32 cellular contexts compared by ENCODE assay signal in the genomic region with DNA sequence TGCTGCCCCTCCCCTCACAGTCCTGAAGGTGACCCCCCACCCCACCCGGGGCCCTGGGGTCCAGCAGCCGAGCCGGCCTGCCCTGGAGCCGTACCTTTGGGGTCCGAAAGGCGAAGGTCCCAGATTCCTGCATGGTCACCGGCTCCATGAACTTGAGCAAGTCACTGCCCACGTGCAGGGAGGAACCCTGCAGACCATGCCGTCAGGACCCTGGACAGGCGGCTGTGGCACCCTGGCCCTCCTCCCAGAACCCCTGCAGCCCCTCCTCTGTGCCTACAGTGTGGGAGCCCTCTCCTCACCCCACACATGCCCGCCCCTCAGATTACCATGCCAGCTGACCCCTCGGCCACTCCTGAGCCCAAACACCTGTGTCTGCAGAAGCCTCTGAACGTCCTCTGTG.
"Had no signal": no experiment of that assay in that cellular context is flagged by ENCODE, and none has a peak within 500 bp of the region (broad histone marks: within the 10 kb centered on the region; RNA-seq: fewer than 3 reads in every experiment).

No MANE protein-coding gene starts in this region.

- H3K4me2 ChIP-seq: smooth muscle cell had no signal

- H3K27me3 Mint-ChIP-seq: activated CD4-positive, alpha-beta T cell treated with anti-CD3 and anti-CD28 coated beads, Interleukin-2, amount 10 ng/mL, durations not matched to agents 7 days and 5 days; activated CD8-positive, alpha-beta T cell treated with anti-CD3 and anti-CD28 coated beads for 36 hours; activated naive CD4-positive, alpha-beta T cell treated with anti-CD3 and anti-CD28 coated beads, Interleukin-2, amount 50 U/mL, for 24 hours; activated naive CD8-positive, alpha-beta T cell treated with anti-CD3 and anti-CD28 coated beads, Interleukin-2, amount 50 U/mL, for 24 hours; activated T-helper 17 cell treated with anti-CD3 and anti-CD28 coated beads, Interleukin-2, amount 50 U/mL, for 72 hours; central memory CD8-positive, alpha-beta T cell; natural killer cell treated with Interleukin-12 subunit alpha and Interleukin-12 subunit beta and Interleukin-15 and Interleukin-18, amount 100 ng/mL, for 72 hours; stimulated activated naive CD8-positive, alpha-beta T cell treated with anti-CD3 and anti-CD28 coated beads, Interleukin-15, amount 100 ng/mL, for 72 hours had no signal

- H3K36me3 Mint-ChIP-seq: activated naive CD4-positive, alpha-beta T cell treated with anti-CD3 and anti-CD28 coated beads, Interleukin-2, amount 50 U/mL, for 24 hours; natural killer cell treated with Interleukin-12 subunit alpha and Interleukin-12 subunit beta and Interleukin-15 and Interleukin-18, amount 100 ng/mL, for 72 hours had no signal

- H3K27me3 ChIP-seq: left lung, right atrium auricular region, tibial nerve had no signal

- H3K4me3 ChIP-seq: left lung, lower lobe of right lung, right atrium auricular region, smooth muscle cell, tibial nerve had no signal

- H3K4me1 Mint-ChIP-seq: activated CD4-positive, alpha-beta T cell treated with anti-CD3 and anti-CD28 coated beads, Interleukin-2, amount 10 ng/mL, durations not matched to agents 7 days and 5 days; activated naive CD4-positive, alpha-beta T cell treated with anti-CD3 and anti-CD28 coated beads, Interleukin-2, amount 50 U/mL, for 24 hours; activated naive CD8-positive, alpha-beta T cell treated with anti-CD3 and anti-CD28 coated beads, Interleukin-2, amount 50 U/mL, for 24 hours; activated T-helper 17 cell treated with anti-CD3 and anti-CD28 coated beads, Interleukin-2, amount 50 U/mL, for 72 hours; central memory CD8-positive, alpha-beta T cell; stimulated activated memory B cell treated with anti-CD40 and anti-IgM and Interleukin-4, amounts not matched to agents 10 μg/mL and 1 μg/mL and 100 μg/mL, for 72 hours; stimulated activated naive CD8-positive, alpha-beta T cell treated with anti-CD3 and anti-CD28 coated beads, Interleukin-15, amount 100 ng/mL, for 72 hours had no signal

- FAIRE-seq: bronchial epithelial cell, colon, endometrium, frontal cortex, urothelium cell line had no signal

- H3K4me1 ChIP-seq: left lung had no signal

- ATAC-seq: activated CD8-positive, alpha-beta T cell treated with anti-CD3 and anti-CD28 coated beads for 36 hours; activated naive CD8-positive, alpha-beta T cell treated with anti-CD3 and anti-CD28 coated beads, Interleukin-2, amount 50 U/mL, for 24 hours; activated T-cell treated with anti-CD3 and anti-CD28 coated beads, Interleukin-2, amount 50 U/mL, for 4 hours; activated T-helper 17 cell treated with anti-CD3 and anti-CD28 coated beads, Interleukin-2, amount 50 U/mL, for 72 hours; left lung; lower lobe of right lung; natural killer cell treated with Interleukin-12 subunit alpha and Interleukin-12 subunit beta and Interleukin-15 and Interleukin-18, amount 100 ng/mL, for 72 hours; stimulated activated memory B cell treated with anti-CD40 and anti-IgM and Interleukin-4, amounts not matched to agents 10 μg/mL and 1 μg/mL and 100 μg/mL, for 72 hours; stimulated activated naive CD8-positive, alpha-beta T cell treated with anti-CD3 and anti-CD28 coated beads, Interleukin-15, amount 100 ng/mL, for 72 hours had no signal

- H3K27ac Mint-ChIP-seq: activated CD4-positive, alpha-beta T cell treated with anti-CD3 and anti-CD28 coated beads, Interleukin-2, amount 10 ng/mL, durations not matched to agents 7 days and 5 days; activated CD8-positive, alpha-beta T cell treated with anti-CD3 and anti-CD28 coated beads for 36 hours; activated naive CD4-positive, alpha-beta T cell treated with anti-CD3 and anti-CD28 coated beads, Interleukin-2, amount 50 U/mL, for 24 hours; activated naive CD8-positive, alpha-beta T cell treated with anti-CD3 and anti-CD28 coated beads, Interleukin-2, amount 50 U/mL, for 24 hours; activated T-helper 17 cell treated with anti-CD3 and anti-CD28 coated beads, Interleukin-2, amount 50 U/mL, for 72 hours; natural killer cell treated with Interleukin-12 subunit alpha and Interleukin-12 subunit beta and Interleukin-15 and Interleukin-18, amount 100 ng/mL, for 72 hours; stimulated activated memory B cell treated with anti-CD40 and anti-IgM and Interleukin-4, amounts not matched to agents 10 μg/mL and 1 μg/mL and 100 μg/mL, for 72 hours; T-helper 1 cell treated with Interleukin-12 subunit alpha and Interleukin-12 subunit beta and Interleukin-4 antibody, amounts not matched to agents 30 μg/mL and 1 μg/mL, for 36 hours had no signal

- H3K4me3 Mint-ChIP-seq: activated CD4-positive, alpha-beta T cell treated with anti-CD3 and anti-CD28 coated beads, Interleukin-2, amount 10 ng/mL, durations not matched to agents 7 days and 5 days; activated CD8-positive, alpha-beta T cell treated with anti-CD3 and anti-CD28 coated beads for 36 hours; activated naive CD4-positive, alpha-beta T cell treated with anti-CD3 and anti-CD28 coated beads, Interleukin-2, amount 50 U/mL, for 24 hours; activated naive CD8-positive, alpha-beta T cell treated with anti-CD3 and anti-CD28 coated beads, Interleukin-2, amount 50 U/mL, for 24 hours; activated T-cell treated with anti-CD3 and anti-CD28 coated beads, Interleukin-2, amount 50 U/mL, for 4 hours; activated T-helper 17 cell treated with anti-CD3 and anti-CD28 coated beads, Interleukin-2, amount 50 U/mL, for 72 hours; central memory CD8-positive, alpha-beta T cell; natural killer cell treated with Interleukin-12 subunit alpha and Interleukin-12 subunit beta and Interleukin-15 and Interleukin-18, amount 100 ng/mL, for 72 hours; stimulated activated memory B cell treated with anti-CD40 and anti-IgM and Interleukin-4, amounts not matched to agents 10 μg/mL and 1 μg/mL and 100 μg/mL, for 72 hours; stimulated activated naive CD8-positive, alpha-beta T cell treated with anti-CD3 and anti-CD28 coated beads, Interleukin-15, amount 100 ng/mL, for 72 hours; T-helper 1 cell treated with Interleukin-12 subunit alpha and Interleukin-12 subunit beta and Interleukin-4 antibody, amounts not matched to agents 30 μg/mL and 1 μg/mL, for 36 hours had no signal

- DNase-seq: activated CD4-positive, alpha-beta T cell treated with anti-CD3 and anti-CD28 coated beads, Interleukin-2, amount 10 ng/mL, durations not matched to agents 7 days and 5 days; activated CD4-positive, CD25-positive, alpha-beta regulatory T cell treated with anti-CD3 and anti-CD28 coated beads, Interleukin-2, amount 50 U/mL, for 72 hours; activated CD8-positive, alpha-beta T cell treated with anti-CD3 and anti-CD28 coated beads for 36 hours; activated gamma-delta T cell treated with Interleukin-2 at 50 U/mL for 16 hours; activated naive CD8-positive, alpha-beta T cell treated with anti-CD3 and anti-CD28 coated beads, Interleukin-2, amount 50 U/mL, for 24 hours; activated T-cell treated with anti-CD3 and anti-CD28 coated beads, Interleukin-2, amount 50 U/mL, for 4 hours; amygdala; dermis blood vessel endothelial cell; effector CD4-positive, alpha-beta T cell; kidney glomerular epithelial cell; left lung; lower lobe of right lung; mesenchymal stem cell; stimulated activated CD4-positive, alpha-beta T cell treated with anti-CD3 and anti-CD28 coated beads, Interleukin-1b, Interleukin-23, amount 100 ng/mL, for 48 hours; stimulated activated CD4-positive, alpha-beta T cell treated with anti-CD3 and anti-CD28 coated beads, Interleukin-4, amount 100 ng/mL, for 4 hours; stimulated activated CD8-positive, alpha-beta memory T cell treated with anti-CD3 and anti-CD28 coated beads, Interleukin-4, amount 100 ng/mL, for 48 hours; stimulated activated naive CD8-positive, alpha-beta T cell treated with anti-CD3 and anti-CD28 coated beads, Interleukin-15, amount 100 ng/mL, for 72 hours had no signal

- H3K27ac ChIP-seq: epithelial cell of prostate, left lung, lower lobe of right lung, right atrium auricular region, tibial nerve had no signal

- H3K9me3 Mint-ChIP-seq: activated CD4-positive, alpha-beta T cell treated with anti-CD3 and anti-CD28 coated beads, Interleukin-2, amount 10 ng/mL, durations not matched to agents 7 days and 5 days; activated CD8-positive, alpha-beta T cell treated with anti-CD3 and anti-CD28 coated beads for 36 hours; activated naive CD4-positive, alpha-beta T cell treated with anti-CD3 and anti-CD28 coated beads, Interleukin-2, amount 50 U/mL, for 24 hours; activated naive CD8-positive, alpha-beta T cell treated with anti-CD3 and anti-CD28 coated beads, Interleukin-2, amount 50 U/mL, for 24 hours; activated T-cell treated with anti-CD3 and anti-CD28 coated beads, Interleukin-2, amount 50 U/mL, for 4 hours; activated T-helper 17 cell treated with anti-CD3 and anti-CD28 coated beads, Interleukin-2, amount 50 U/mL, for 72 hours; central memory CD8-positive, alpha-beta T cell; natural killer cell treated with Interleukin-12 subunit alpha and Interleukin-12 subunit beta and Interleukin-15 and Interleukin-18, amount 100 ng/mL, for 72 hours; stimulated activated memory B cell treated with anti-CD40 and anti-IgM and Interleukin-4, amounts not matched to agents 10 μg/mL and 1 μg/mL and 100 μg/mL, for 72 hours; stimulated activated naive CD8-positive, alpha-beta T cell treated with anti-CD3 and anti-CD28 coated beads, Interleukin-15, amount 100 ng/mL, for 72 hours; T-helper 1 cell treated with Interleukin-12 subunit alpha and Interleukin-12 subunit beta and Interleukin-4 antibody, amounts not matched to agents 30 μg/mL and 1 μg/mL, for 36 hours had no signal

- H3K9me3 ChIP-seq: left lung, lower lobe of right lung, right atrium auricular region, tibial nerve had no signal
